12 cellular contexts compared by ENCODE assay signal in the genomic region with DNA sequence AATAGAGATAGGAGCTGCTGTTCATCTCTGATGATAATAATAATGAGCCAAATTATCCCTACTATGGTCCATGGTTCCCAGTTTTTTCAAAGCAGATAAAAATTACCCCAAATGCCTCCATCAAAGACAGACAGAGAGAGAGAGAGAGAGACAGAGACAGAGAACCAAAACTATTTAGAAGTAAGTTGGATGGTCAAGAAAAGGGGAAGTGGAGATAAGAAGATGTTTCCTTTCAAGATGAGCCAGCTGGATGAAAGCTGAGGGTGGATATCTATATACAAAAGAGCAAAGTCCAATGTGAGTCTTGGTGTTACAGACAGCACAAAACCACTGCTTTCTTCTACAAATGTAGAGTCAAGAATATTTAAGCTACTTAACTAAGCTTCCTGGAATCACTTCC.
DNase-seq lines count a peak whose midpoint lies in the region; ATAC-seq and TF ChIP-seq lines count a peak whose summit lies in the region.
"Had no signal": no experiment of that assay in that cellular context is flagged by ENCODE, and none has a peak within 500 bp of the region (broad histone marks: within the 10 kb centered on the region; RNA-seq: fewer than 3 reads in every experiment).

No MANE protein-coding gene starts in this region.

- no peak for TF ChIP-seq CTCF in GM13977 (IDR thresholded peaks at IDR 0.05; ENCODE audit: extremely low read depth, insufficient read depth, missing control alignments)
- TF ChIP-seq CTCF in left ventricle myocardium inferior (IDR thresholded peaks at IDR 0.05; ENCODE audit: borderline replicate concordance), result no peak

- H3K4me3 ChIP-seq in left ventricle myocardium inferior, result no peak overlapping the region

- ATAC-seq in GM19463 (IDR thresholded peaks at IDR 0.05; ENCODE audit: unreplicated experiment) (peak; percentile 89), HG02938 (IDR thresholded peaks at IDR 0.05; ENCODE audit: unreplicated experiment) (peak; percentile 99)

- H3K9me3 ChIP-seq in left ventricle myocardium inferior (replicated peaks), result no peaks in the 10 kb centered on the region

- H3K27ac ChIP-seq in left ventricle myocardium inferior (replicated peaks), result no peak overlapping the region

- H3K4me1 ChIP-seq in left ventricle myocardium inferior, result no peaks in the 10 kb centered on the region

- in situ Hi-C loops in GM13977 (cut with MboI; ENCODE audit: low pct_unique_long_range_greater_than_20kb, low sequenced_read_pairs, unreplicated experiment) (no loop called here), KBM-7 (cut with MboI; ENCODE audit: low pct_unique_long_range_greater_than_20kb, low sequenced_read_pairs) (no loop called here), G401 (cut with HindIII; ENCODE audit: low sequenced_read_pairs) (no loop called here)

- DNase-seq in GM13977 (ENCODE audit: low spot score) (peak; percentile 15), KBM-7 (peak; percentile 28), DMS53 (lab: John Stamatoyannopoulos, UW) (no peak), AG20443 (ENCODE audit: low spot score) (no peak), G401 (ENCODE audit: low spot score) (no peak), left ventricle myocardium inferior (no peak)
- DNase-seq: activated CD4-positive, CD25-positive, alpha-beta regulatory T cell treated with anti-CD3 and anti-CD28 coated beads, Interleukin-2, amount 50 U/mL, for 72 hours; activated naive CD4-positive, alpha-beta T cell treated with anti-CD3 and anti-CD28 coated beads for 36 hours; cortex of kidney; NCI-H2029 had no signal

- intact Hi-C loops in left ventricle myocardium inferior (cut with micrococcal nuclease), result no loop called here

- H3K36me3 ChIP-seq in left ventricle myocardium inferior, result no peaks in the 10 kb centered on the region

- no peaks in the 10 kb centered on the region for H3K27me3 ChIP-seq in left ventricle myocardium inferior (ENCODE audit: low read depth)

Comparison
In these comparisons a context has a peak if more than half of its experiments do, and no peak if none do; other contexts are left out.
1. DNase-seq: peak in GM13977 (single experiment) and KBM-7 (single experiment); none in DMS53 (single experiment), AG20443 (single experiment), G401 (single experiment) and left ventricle myocardium inferior (single experiment).